ENCODE assay signal across 10 cellular contexts in genomic region chr2:44233450-44234128, GRCh38. TPM values are rescaled to one million over a fixed set of nuclear protein-coding genes. Genes with fewer than 3 reads are reported as not detected.
DNase-seq lines count a peak whose midpoint lies in the region; ATAC-seq and TF ChIP-seq lines count a peak whose summit lies in the region.
"Had no signal": no experiment of that assay in that cellular context is flagged by ENCODE, and none has a peak within 500 bp of the region (broad histone marks: within the 10 kb centered on the region; RNA-seq: fewer than 3 reads in every experiment).

No MANE protein-coding gene starts in this region.

- peak overlapping the region; percentile 48 to 95 (median 92); a peak in 5 of 7 replicates for H3K27ac Mint-ChIP-seq in H9

- H3K79me1 ChIP-seq in H9 (ENCODE audit: insufficient read depth, low read depth, low read length, poor library complexity, severe bottlenecking): no peaks in the 10 kb centered on the region

- H2BK20ac ChIP-seq in H9 (ENCODE audit: low read depth, low read length, poor library complexity, severe bottlenecking): no peak overlapping the region

- H3K23me2 ChIP-seq in H9 (ENCODE audit: insufficient read length, low read depth, low read length, poor library complexity, severe bottlenecking): no peaks in the 10 kb centered on the region

- H4K20me1 ChIP-seq in H9 (ENCODE audit: control insufficient read depth, insufficient read depth, insufficient read length): no peaks in the 10 kb centered on the region

- H3K36me3 ChIP-seq in ACC112 (ENCODE audit: insufficient read depth, low read length) (no peaks in the 10 kb centered on the region), RWPE2 (ENCODE audit: low read depth) (no peaks in the 10 kb centered on the region; the same call in 1 of the 2 replicates)

- DNase-seq in H9 (no peak), RWPE2 (ENCODE audit: low spot score) (no peak), fibroblast of villous mesenchyme (ENCODE audit: low read depth) (peak; percentile 56), HK-2 (ENCODE audit: unreplicated experiment) (no peak), mesenteric fat pad (ENCODE audit: low spot score) (no peak)
- DNase-seq: activated naive CD4-positive, alpha-beta T cell treated with anti-CD3 and anti-CD28 coated beads, Interleukin-2, amount 50 U/mL, for 16 hours; T-helper 1 cell had no signal

- H3K18ac ChIP-seq in H9 (ENCODE audit: insufficient read length, low read depth, low read length): no peak overlapping the region

- H3K4me1 ChIP-seq in ACC112 (ENCODE audit: control insufficient read depth, insufficient read depth, low read length, unreplicated experiment) (peaks cover 23% of the 10 kb centered on the region), H9 (ENCODE audit: insufficient read depth, low read length) (peaks cover 2% of the 10 kb centered on the region), RWPE2 (ENCODE audit: insufficient read depth, poor library complexity, severe bottlenecking) (peaks cover 14% of the 10 kb centered on the region)

- no peak overlapping the region for H4K91ac ChIP-seq in H9 (ENCODE audit: insufficient read length, low read depth, low read length)

- H3K56ac ChIP-seq in H9 (ENCODE audit: insufficient read length, low read depth, low read length): no peak overlapping the region

- peak overlapping the region; percentile 67 for H3K27ac ChIP-seq in ACC112 (ENCODE audit: low read depth, low read length)
- H3K27ac ChIP-seq in H9 (ENCODE audit: insufficient read length, low read depth, low read length): peak overlapping the region; percentile 65
- peak overlapping the region; percentile 52 for H3K27ac ChIP-seq in RWPE2 (ENCODE audit: poor library complexity, severe bottlenecking)

- H3K4me3 Mint-ChIP-seq in H9: peak overlapping the region in 1 of 2 experiments; percentile 46; a peak in 1 of 5 replicates

- no peak overlapping the region for H2BK15ac ChIP-seq in H9 (ENCODE audit: low read depth, low read length)

- peaks cover 0 to 18% (median 3%) of the 10 kb centered on the region in 3 experiments; a peak in 4 of 7 replicates for H3K36me3 Mint-ChIP-seq in H9 (ENCODE audit: insufficient read depth in 1 of 3, low read depth in 3 of 3)

- H3K4me2 ChIP-seq in H9 (ENCODE audit: insufficient read depth, insufficient read length, low read length): no peak overlapping the region

- H3K79me2 ChIP-seq in ACC112 (ENCODE audit: control insufficient read depth, insufficient read depth, low read length, unreplicated experiment): no peaks in the 10 kb centered on the region
- no peaks in the 10 kb centered on the region for H3K79me2 ChIP-seq in H9 (ENCODE audit: insufficient read depth, low read length)

- H2BK12ac ChIP-seq in H9 (ENCODE audit: insufficient read length, low read depth, low read length): no peak overlapping the region

- WGBS in H9 (ENCODE audit: extremely low coverage, insufficient read length, low lambda C conversion rate): no CpG with 5 or more reads among the region's 2 CpGs

- H3T11ph ChIP-seq in H9 (ENCODE audit: low read length): no peak overlapping the region

- no peak overlapping the region for H3K4ac ChIP-seq in H9 (ENCODE audit: low read depth, low read length)

- no peak overlapping the region for H4K5ac ChIP-seq in H9 (ENCODE audit: insufficient read length, low read depth, low read length)

- no peaks in the 10 kb centered on the region for H3K9me3 Mint-ChIP-seq in H9

- no peak overlapping the region for H2BK5ac ChIP-seq in H9 (ENCODE audit: insufficient read length, low read length)

- H3K9me3 ChIP-seq in H9 (ENCODE audit: control insufficient read depth, low read depth, low read length): no peaks in the 10 kb centered on the region
- no peaks in the 10 kb centered on the region for H3K9me3 ChIP-seq in RWPE2 (ENCODE audit: severe bottlenecking)

- H2AK5ac ChIP-seq in H9 (ENCODE audit: insufficient read length, low read length): no peak overlapping the region

- H3K27me3 ChIP-seq in ACC112 (ENCODE audit: insufficient read depth, low read length) (no peaks in the 10 kb centered on the region), H9 (ENCODE audit: insufficient read depth, low read length) (no peaks in the 10 kb centered on the region), RWPE2 (ENCODE audit: insufficient read depth, poor library complexity, severe bottlenecking) (no peaks in the 10 kb centered on the region)

- H3K4me3 ChIP-seq in ACC112 (ENCODE audit: low read depth, low read length): no peak overlapping the region
- H3K4me3 ChIP-seq in RWPE2 (ENCODE audit: severe bottlenecking): no peak overlapping the region
- no peak overlapping the region for H3K4me3 ChIP-seq in fibroblast of villous mesenchyme (ENCODE audit: low read depth, low read length)

- no peak overlapping the region for H3K9ac ChIP-seq in H9 (ENCODE audit: extremely low read depth, insufficient read length, low read length)

- TF ChIP-seq CTCF in H9 (conservative IDR thresholded peaks at IDR 0.05) (no peak), RWPE2 (IDR thresholded peaks at IDR 0.05; ENCODE audit: poor library complexity, severe bottlenecking) (no peak), fibroblast of villous mesenchyme (IDR thresholded peaks at IDR 0.05; ENCODE audit: insufficient read depth, low read depth, low read length) (no peak)

- H3K4me1 Mint-ChIP-seq in H9: peaks cover 32 to 35% of the 10 kb centered on the region in 2 experiments

- H4K8ac ChIP-seq in H9 (replicated peaks; ENCODE audit: insufficient read length, low read depth, low read length): no peak overlapping the region

- H3K14ac ChIP-seq in H9 (ENCODE audit: insufficient read depth, low read length): no peak overlapping the region

- H2AFZ ChIP-seq in ACC112 (ENCODE audit: low read length, unreplicated experiment): no peak overlapping the region
- H2AFZ ChIP-seq in H9 (ENCODE audit: low read length): no peak overlapping the region

- H3K27me3 Mint-ChIP-seq in H9 (ENCODE audit: low read depth): no peaks in the 10 kb centered on the region

- ATAC-seq in RWPE2 (ENCODE audit: low read depth): peak; percentile 81
- ATAC-seq in GM21528 (IDR thresholded peaks at IDR 0.05; ENCODE audit: low FRiP score, unreplicated experiment): no peak
- ATAC-seq in HG03045 (IDR thresholded peaks at IDR 0.05; ENCODE audit: unreplicated experiment): no peak

- H3K23ac ChIP-seq in H9 (ENCODE audit: insufficient read length, low read depth, low read length): no peak overlapping the region

- no peak overlapping the region for H2BK120ac ChIP-seq in H9 (ENCODE audit: low read depth, low read length, poor library complexity, severe bottlenecking)

RNA-seq across cellular contexts. Expression of gene SLC3A1, which starts 41.7 kb away (rescaled TPM):
- total RNA-seq in H9 (2021): 0.15 and 0.17 TPM in 2 replicates
- under 0.01 and 0.32 TPM in 2 replicates for total RNA-seq in fibroblast of villous mesenchyme
- 0.19 TPM for total RNA-seq in mesenteric fat pad
